ENCODE assay signal across 30 cellular contexts in the genomic region with DNA sequence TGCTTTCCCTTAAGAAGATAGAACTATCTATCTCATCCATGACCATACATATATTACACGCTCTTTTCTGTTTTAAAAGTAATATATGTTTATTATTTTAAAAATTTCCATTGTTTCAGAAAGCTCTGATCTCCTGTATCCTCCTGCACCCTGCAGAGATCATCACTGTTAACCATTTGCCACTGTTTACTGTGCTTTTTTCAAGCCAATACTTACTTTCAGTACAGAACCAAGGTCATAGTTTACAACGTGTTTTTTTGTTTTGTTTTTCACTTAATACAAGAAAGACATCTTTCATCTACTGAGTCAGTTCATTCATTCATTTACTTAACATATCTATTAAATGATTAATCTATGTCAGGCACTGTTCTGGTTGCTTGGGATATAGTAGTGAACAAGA.
"Had no signal": no experiment of that assay in that cellular context is flagged by ENCODE, and none has a peak within 500 bp of the region (broad histone marks: within the 10 kb centered on the region; RNA-seq: fewer than 3 reads in every experiment).

No MANE protein-coding gene starts in this region.

- ATAC-seq: activated naive CD4-positive, alpha-beta T cell treated with anti-CD3 and anti-CD28 coated beads, Interleukin-2, amount 50 U/mL, for 72 hours; activated T-cell treated with anti-CD3 and anti-CD28 coated beads, Interleukin-2, amount 50 U/mL, for 72 hours; esophagus mucosa; T-helper 17 cell had no signal

- H3K4me1 Mint-ChIP-seq: activated CD4-positive, alpha-beta T cell treated with anti-CD3 and anti-CD28 coated beads, Interleukin-2, amount 10 ng/mL, durations not matched to agents 7 days and 5 days; activated naive CD8-positive, alpha-beta T cell treated with anti-CD3 and anti-CD28 coated beads, Interleukin-2, amount 10 ng/mL, durations not matched to agents 7 days and 5 days had no signal

- DNase-seq: activated CD4-positive, alpha-beta memory T cell treated with anti-CD3 and anti-CD28 coated beads, Interleukin-2, amount 10 ng/mL, durations not matched to agents 7 days and 5 days; activated CD4-positive, alpha-beta T cell treated with anti-CD3 and anti-CD28 coated beads for 4 hours; activated CD4-positive, alpha-beta T cell treated with anti-CD3 and anti-CD28 coated beads, Interleukin-2, amount 10 ng/mL, durations not matched to agents 7 days and 5 days; activated CD4-positive, alpha-beta T cell treated with anti-CD3 and anti-CD28 coated beads, Interleukin-2, amount 50 U/mL, for 4 hours; activated CD4-positive, CD25-positive, alpha-beta regulatory T cell; activated CD4-positive, CD25-positive, alpha-beta regulatory T cell treated with anti-CD3 and anti-CD28 coated beads, Interleukin-2, amount 50 U/mL, for 72 hours; activated CD8-positive, alpha-beta memory T cell treated with anti-CD3 and anti-CD28 coated beads, Interleukin-2, amount 50 U/mL, for 48 hours; activated gamma-delta T cell; activated naive CD4-positive, alpha-beta T cell; activated naive CD4-positive, alpha-beta T cell treated with anti-CD3 and anti-CD28 coated beads, Interleukin-2, amount 10 ng/mL, durations not matched to agents 7 days and 5 days; activated naive CD8-positive, alpha-beta T cell treated with anti-CD3 and anti-CD28 coated beads, Interleukin-2, amount 10 ng/mL, durations not matched to agents 7 days and 5 days; activated T-cell treated with anti-CD3 and anti-CD28 coated beads for 4 hours; activated T-cell treated with anti-CD3 and anti-CD28 coated beads, Interleukin-2, amount 50 U/mL, for 24 hours; activated T-cell treated with anti-CD3 and anti-CD28 coated beads, Interleukin-2, amount 50 U/mL, for 72 hours; central memory CD4-positive, alpha-beta T cell; cerebellar nuclear complex; colonic mucosa; effector CD8-positive, alpha-beta T cell; foreskin fibroblast; head of caudate nucleus; T-helper 1 cell; T-helper 17 cell; T1000 had no signal

- H3K36me3 ChIP-seq: colonic mucosa had no signal

- H3K27ac ChIP-seq: ascending aorta, breast epithelium, cardiac muscle cell, colonic mucosa had no signal

- H3K9me3 ChIP-seq: ascending aorta, breast epithelium, colonic mucosa had no signal

- H3K9me3 Mint-ChIP-seq: activated CD4-positive, alpha-beta memory T cell treated with anti-CD3 and anti-CD28 coated beads, Interleukin-2, amount 10 ng/mL, durations not matched to agents 7 days and 5 days; activated CD4-positive, alpha-beta T cell treated with anti-CD3 and anti-CD28 coated beads, Interleukin-2, amount 10 ng/mL, durations not matched to agents 7 days and 5 days; activated naive CD4-positive, alpha-beta T cell treated with anti-CD3 and anti-CD28 coated beads, Interleukin-2, amount 10 ng/mL, durations not matched to agents 7 days and 5 days; activated naive CD4-positive, alpha-beta T cell treated with anti-CD3 and anti-CD28 coated beads, Interleukin-2, amount 50 U/mL, for 72 hours; activated naive CD8-positive, alpha-beta T cell treated with anti-CD3 and anti-CD28 coated beads, Interleukin-2, amount 10 ng/mL, durations not matched to agents 7 days and 5 days; activated T-cell treated with anti-CD3 and anti-CD28 coated beads, Interleukin-2, amount 50 U/mL, for 24 hours; activated T-cell treated with anti-CD3 and anti-CD28 coated beads, Interleukin-2, amount 50 U/mL, for 72 hours; brain; T-helper 2 cell treated with Interferon-gamma antibody and Interleukin-4, amounts not matched to agents 5 μg/mL and 100 μg/mL, for 36 hours had no signal

- H3K4me3 Mint-ChIP-seq: activated CD4-positive, alpha-beta memory T cell treated with anti-CD3 and anti-CD28 coated beads, Interleukin-2, amount 10 ng/mL, durations not matched to agents 7 days and 5 days; activated CD4-positive, alpha-beta T cell treated with anti-CD3 and anti-CD28 coated beads, Interleukin-2, amount 10 ng/mL, durations not matched to agents 7 days and 5 days; activated naive CD4-positive, alpha-beta T cell treated with anti-CD3 and anti-CD28 coated beads, Interleukin-2, amount 10 ng/mL, durations not matched to agents 7 days and 5 days; activated naive CD8-positive, alpha-beta T cell treated with anti-CD3 and anti-CD28 coated beads, Interleukin-2, amount 10 ng/mL, durations not matched to agents 7 days and 5 days; activated T-cell treated with anti-CD3 and anti-CD28 coated beads, Interleukin-2, amount 50 U/mL, for 24 hours; activated T-cell treated with anti-CD3 and anti-CD28 coated beads, Interleukin-2, amount 50 U/mL, for 72 hours; T-helper 17 cell; T-helper 2 cell treated with Interferon-gamma antibody and Interleukin-4, amounts not matched to agents 5 μg/mL and 100 μg/mL, for 36 hours had no signal

- H3K4me3 ChIP-seq: ascending aorta, breast epithelium, cardiac muscle cell, colonic mucosa had no signal

- H3K4me1 ChIP-seq: colonic mucosa had no signal

- H3K27me3 Mint-ChIP-seq: activated CD4-positive, alpha-beta memory T cell treated with anti-CD3 and anti-CD28 coated beads, Interleukin-2, amount 10 ng/mL, durations not matched to agents 7 days and 5 days; activated CD4-positive, alpha-beta T cell treated with anti-CD3 and anti-CD28 coated beads, Interleukin-2, amount 10 ng/mL, durations not matched to agents 7 days and 5 days; activated naive CD4-positive, alpha-beta T cell treated with anti-CD3 and anti-CD28 coated beads, Interleukin-2, amount 10 ng/mL, durations not matched to agents 7 days and 5 days; activated naive CD8-positive, alpha-beta T cell treated with anti-CD3 and anti-CD28 coated beads, Interleukin-2, amount 10 ng/mL, durations not matched to agents 7 days and 5 days; activated T-cell treated with anti-CD3 and anti-CD28 coated beads, Interleukin-2, amount 50 U/mL, for 24 hours; brain; T-helper 17 cell had no signal

- H3K27me3 ChIP-seq: ascending aorta, breast epithelium, cardiac muscle cell, colonic mucosa had no signal

- H3K27ac Mint-ChIP-seq: activated CD4-positive, alpha-beta memory T cell treated with anti-CD3 and anti-CD28 coated beads, Interleukin-2, amount 10 ng/mL, durations not matched to agents 7 days and 5 days; activated CD4-positive, alpha-beta T cell treated with anti-CD3 and anti-CD28 coated beads, Interleukin-2, amount 10 ng/mL, durations not matched to agents 7 days and 5 days; activated naive CD4-positive, alpha-beta T cell treated with anti-CD3 and anti-CD28 coated beads, Interleukin-2, amount 10 ng/mL, durations not matched to agents 7 days and 5 days; activated naive CD4-positive, alpha-beta T cell treated with anti-CD3 and anti-CD28 coated beads, Interleukin-2, amount 50 U/mL, for 72 hours; activated naive CD8-positive, alpha-beta T cell treated with anti-CD3 and anti-CD28 coated beads, Interleukin-2, amount 10 ng/mL, durations not matched to agents 7 days and 5 days; activated T-cell treated with anti-CD3 and anti-CD28 coated beads, Interleukin-2, amount 50 U/mL, for 24 hours; activated T-cell treated with anti-CD3 and anti-CD28 coated beads, Interleukin-2, amount 50 U/mL, for 72 hours; brain; T-helper 17 cell; T-helper 2 cell treated with Interferon-gamma antibody and Interleukin-4, amounts not matched to agents 5 μg/mL and 100 μg/mL, for 36 hours had no signal
